ENCODE assay signal across 23 cellular contexts in genomic region chr15:85685366-85685765, GRCh38.
DNase-seq lines count a peak whose midpoint lies in the region; ATAC-seq lines count a peak whose summit lies in the region.
"Had no signal": no experiment of that assay in that cellular context is flagged by ENCODE, and none has a peak within 500 bp of the region (broad histone marks: within the 10 kb centered on the region; RNA-seq: fewer than 3 reads in every experiment).

No MANE protein-coding gene starts in this region.

- no peaks in the 10 kb centered on the region for H3K27me3 Mint-ChIP-seq in activated T-cell treated with anti-CD3 and anti-CD28 coated beads, Interleukin-2, amount 50 U/mL, for 24 hours
- H3K27me3 Mint-ChIP-seq in activated T-helper 2 cell treated with anti-CD3 and anti-CD28 coated beads, Interferon-gamma antibody, Interleukin-2, Interleukin-4, amounts not matched to agents 10 μg/mL and 5 μg/mL and 100 μg/mL, durations not matched to agents 14 hours and 24 hours and 36 hours (ENCODE audit: low read depth) = no peaks in the 10 kb centered on the region
- H3K27me3 Mint-ChIP-seq in stimulated activated memory B cell treated with anti-CD40 and anti-IgM and Interleukin-4, amounts not matched to agents 10 μg/mL and 1 μg/mL and 100 μg/mL, for 72 hours = no peaks in the 10 kb centered on the region
- H3K27me3 Mint-ChIP-seq: CD4-positive, CD25-positive, alpha-beta regulatory T cell had no signal

- peak; percentile 40 for ATAC-seq in left ventricle myocardium superior
- peak; percentile 39 for ATAC-seq in stimulated activated memory B cell treated with anti-CD40 and anti-IgM and Interleukin-4, amounts not matched to agents 10 μg/mL and 1 μg/mL and 100 μg/mL, for 72 hours
- no peak for ATAC-seq in GM18517 (IDR thresholded peaks at IDR 0.05; ENCODE audit: unreplicated experiment)
- ATAC-seq: activated T-cell treated with anti-CD3 and anti-CD28 coated beads, Interleukin-2, amount 50 U/mL, for 4 hours; mucosa of descending colon had no signal

- H3K36me3 Mint-ChIP-seq in activated T-cell treated with anti-CD3 and anti-CD28 coated beads, Interleukin-2, amount 50 U/mL, for 24 hours (ENCODE audit: low read depth) = peaks cover 73% of the 10 kb centered on the region
- H3K36me3 Mint-ChIP-seq in activated T-helper 2 cell treated with anti-CD3 and anti-CD28 coated beads, Interferon-gamma antibody, Interleukin-2, Interleukin-4, amounts not matched to agents 10 μg/mL and 5 μg/mL and 100 μg/mL, durations not matched to agents 14 hours and 24 hours and 36 hours (ENCODE audit: low read depth) = peaks cover 54% of the 10 kb centered on the region
- peaks cover 28% of the 10 kb centered on the region for H3K36me3 Mint-ChIP-seq in stimulated activated memory B cell treated with anti-CD40 and anti-IgM and Interleukin-4, amounts not matched to agents 10 μg/mL and 1 μg/mL and 100 μg/mL, for 72 hours

- peak overlapping the region; percentile 40 for H3K27ac Mint-ChIP-seq in activated T-cell treated with anti-CD3 and anti-CD28 coated beads, Interleukin-2, amount 50 U/mL, for 24 hours
- H3K27ac Mint-ChIP-seq in activated T-helper 2 cell treated with anti-CD3 and anti-CD28 coated beads, Interferon-gamma antibody, Interleukin-2, Interleukin-4, amounts not matched to agents 10 μg/mL and 5 μg/mL and 100 μg/mL, durations not matched to agents 14 hours and 24 hours and 36 hours = peak overlapping the region; percentile 3
- H3K27ac Mint-ChIP-seq in stimulated activated memory B cell treated with anti-CD40 and anti-IgM and Interleukin-4, amounts not matched to agents 10 μg/mL and 1 μg/mL and 100 μg/mL, for 72 hours = peak overlapping the region; percentile 88

- no peak overlapping the region for H3K4me3 Mint-ChIP-seq in activated T-cell treated with anti-CD3 and anti-CD28 coated beads, Interleukin-2, amount 50 U/mL, for 24 hours
- H3K4me3 Mint-ChIP-seq in activated T-helper 2 cell treated with anti-CD3 and anti-CD28 coated beads, Interferon-gamma antibody, Interleukin-2, Interleukin-4, amounts not matched to agents 10 μg/mL and 5 μg/mL and 100 μg/mL, durations not matched to agents 14 hours and 24 hours and 36 hours (ENCODE audit: low read depth) = no peak overlapping the region
- H3K4me3 Mint-ChIP-seq in stimulated activated memory B cell treated with anti-CD40 and anti-IgM and Interleukin-4, amounts not matched to agents 10 μg/mL and 1 μg/mL and 100 μg/mL, for 72 hours = no peak overlapping the region
- H3K4me3 Mint-ChIP-seq: activated T-cell treated with anti-CD3 and anti-CD28 coated beads, Interleukin-2, amount 50 U/mL, for 4 hours; CD4-positive, CD25-positive, alpha-beta regulatory T cell; nephron progenitor cell; T-helper 1 cell treated with Interleukin-12 subunit alpha and Interleukin-12 subunit beta and Interleukin-4 antibody, amounts not matched to agents 30 μg/mL and 1 μg/mL, for 36 hours had no signal

- H3K4me1 Mint-ChIP-seq in activated T-cell treated with anti-CD3 and anti-CD28 coated beads, Interleukin-2, amount 50 U/mL, for 24 hours (ENCODE audit: low read depth) = peaks cover 39% of the 10 kb centered on the region
- H3K4me1 Mint-ChIP-seq in activated T-helper 2 cell treated with anti-CD3 and anti-CD28 coated beads, Interferon-gamma antibody, Interleukin-2, Interleukin-4, amounts not matched to agents 10 μg/mL and 5 μg/mL and 100 μg/mL, durations not matched to agents 14 hours and 24 hours and 36 hours (ENCODE audit: low read depth) = peaks cover 39% of the 10 kb centered on the region
- H3K4me1 Mint-ChIP-seq in stimulated activated memory B cell treated with anti-CD40 and anti-IgM and Interleukin-4, amounts not matched to agents 10 μg/mL and 1 μg/mL and 100 μg/mL, for 72 hours = peaks cover 57% of the 10 kb centered on the region

- intact Hi-C loops in activated T-helper 2 cell treated with anti-CD3 and anti-CD28 coated beads, Interferon-gamma antibody, Interleukin-2, Interleukin-4, amounts not matched to agents 10 μg/mL and 5 μg/mL and 100 μg/mL, durations not matched to agents 14 hours and 24 hours and 36 hours (cut with micrococcal nuclease) = loop anchor here (5.0 kb wide), 1 partner anchor 68 kb away; no protein-coding TSS in a partner anchor
- intact Hi-C loops in left ventricle myocardium superior (cut with micrococcal nuclease) = no loop called here

- H3K9me3 Mint-ChIP-seq in activated T-cell treated with anti-CD3 and anti-CD28 coated beads, Interleukin-2, amount 50 U/mL, for 24 hours = no peaks in the 10 kb centered on the region
- H3K9me3 Mint-ChIP-seq in activated T-helper 2 cell treated with anti-CD3 and anti-CD28 coated beads, Interferon-gamma antibody, Interleukin-2, Interleukin-4, amounts not matched to agents 10 μg/mL and 5 μg/mL and 100 μg/mL, durations not matched to agents 14 hours and 24 hours and 36 hours = no peaks in the 10 kb centered on the region
- no peaks in the 10 kb centered on the region for H3K9me3 Mint-ChIP-seq in stimulated activated memory B cell treated with anti-CD40 and anti-IgM and Interleukin-4, amounts not matched to agents 10 μg/mL and 1 μg/mL and 100 μg/mL, for 72 hours
- H3K9me3 Mint-ChIP-seq: activated T-cell treated with anti-CD3 and anti-CD28 coated beads, Interleukin-2, amount 50 U/mL, for 4 hours; nephron progenitor cell; T-helper 1 cell treated with Interleukin-12 subunit alpha and Interleukin-12 subunit beta and Interleukin-4 antibody, amounts not matched to agents 30 μg/mL and 1 μg/mL, for 36 hours had no signal

- DNase-seq in activated T-cell treated with anti-CD3 and anti-CD28 coated beads, Interleukin-2, amount 50 U/mL, for 24 hours = no peak
- DNase-seq in activated T-cell treated with anti-CD3 and anti-CD28 coated beads for 4 hours = no peak
- DNase-seq in activated T-helper 2 cell treated with anti-CD3 and anti-CD28 coated beads, Interferon-gamma antibody, Interleukin-2, Interleukin-4, amounts not matched to agents 10 μg/mL and 5 μg/mL and 100 μg/mL, durations not matched to agents 14 hours and 24 hours and 36 hours (ENCODE audit: low spot score) = no peak
- DNase-seq in left ventricle myocardium superior = no peak
- no peak for DNase-seq in NCI-H345 treated with DMSO at 0.1 percent for 48 hours (lab: John Stamatoyannopoulos, UW; ENCODE audit: unreplicated experiment)
- no peak for DNase-seq in NCI-H2107 (lab: John Stamatoyannopoulos, UW)
- DNase-seq: activated CD4-positive, alpha-beta T cell treated with anti-CD3 and anti-CD28 coated beads for 1 hour; activated CD8-positive, alpha-beta memory T cell treated with anti-CD3 and anti-CD28 coated beads for 24 hours; activated naive CD4-positive, alpha-beta T cell treated with Interleukin-2 at 50 U/mL for 16 hours; activated T-cell treated with anti-CD3 and anti-CD28 coated beads, Interleukin-2, amount 50 U/mL, for 4 hours; amniotic stem cell; CD4-positive, CD25-positive, alpha-beta regulatory T cell; kidney glomerular epithelial cell; mucosa of descending colon; NCI-H1694 treated with DMSO at 0.1 percent for 48 hours; NCI-H526 treated with DMSO at 0.1 percent for 48 hours; nephron progenitor cell; ovary; spleen; uterus had no signal

Comparison
In these comparisons a context has a peak if more than half of its experiments do, and no peak if none do; other contexts are left out.
1. H3K27ac Mint-ChIP-seq: peak in every context shown above with its lines; median percentile 88 in stimulated activated memory B cell treated with anti-CD40 and anti-IgM and Interleukin-4, amounts not matched to agents 10 μg/mL and 1 μg/mL and 100 μg/mL, for 72 hours; 40 in activated T-cell treated with anti-CD3 and anti-CD28 coated beads, Interleukin-2, amount 50 U/mL, for 24 hours; 3 in activated T-helper 2 cell treated with anti-CD3 and anti-CD28 coated beads, Interferon-gamma antibody, Interleukin-2, Interleukin-4, amounts not matched to agents 10 μg/mL and 5 μg/mL and 100 μg/mL, durations not matched to agents 14 hours and 24 hours and 36 hours.